Comparison of ENCODE assay signal across 13 cellular contexts in genomic region chr19:40646564-40647254, GRCh38. TPM values are rescaled to one million over a fixed set of nuclear protein-coding genes. Genes with fewer than 3 reads are reported as not detected.
DNase-seq lines count a peak whose midpoint lies in the region; ATAC-seq and TF ChIP-seq lines count a peak whose summit lies in the region.
"Had no signal": no experiment of that assay in that cellular context is flagged by ENCODE, and none has a peak within 500 bp of the region (broad histone marks: within the 10 kb centered on the region; RNA-seq: fewer than 3 reads in every experiment).

No MANE protein-coding gene starts in this region.

- H3F3A ChIP-seq in GM23248 (ENCODE audit: insufficient read depth) = peaks cover 25% of the 10 kb centered on the region

- H3K9me2 ChIP-seq in GM23248 (ENCODE audit: insufficient read depth) = no peaks in the 10 kb centered on the region

- peak; percentile 30 for DNase-seq in GM23248
- no peak for DNase-seq in OCI-M1 (lab: John Stamatoyannopoulos, UW)
- DNase-seq in ureter (ENCODE audit: low spot score) = no peak
- DNase-seq in middle frontal gyrus (ENCODE audit: extremely low spot score, low spot score) = no peak
- DNase-seq: DND-41; endodermal cell; NCI-H1092; stimulated activated CD4-positive, alpha-beta T cell treated with anti-CD3 and anti-CD28 coated beads, Interleukin-2, amount 100 ng/mL, for 48 hours had no signal

- peak overlapping the region; percentile 84 for H3K27ac ChIP-seq in GM23248
- H3K27ac ChIP-seq in gastroesophageal sphincter = peak overlapping the region; percentile 74 to 88 (median 84)

- H3K36me3 ChIP-seq in GM23248 (ENCODE audit: low read depth) (no peaks in the 10 kb centered on the region), gastroesophageal sphincter (no peaks in the 10 kb centered on the region), skeletal muscle satellite cell (ENCODE audit: insufficient read depth, low read length) (no peaks in the 10 kb centered on the region)

- H3K79me2 ChIP-seq in GM23248 (ENCODE audit: insufficient read depth) = no peaks in the 10 kb centered on the region

- 11 to 17% methylated on average over 9 of the region's 9 CpGs for WGBS in GM23248 (ENCODE audit: low coverage in 1 of 2, low lambda C conversion rate in 2 of 2, missing lambda C conversion rate in 2 of 2), 2 experiments
- WGBS in gastroesophageal sphincter (ENCODE audit: low coverage in 1 of 2), 2 donors = 48 to 59% methylated on average over 6 to 8 of the region's 9 CpGs

- TF ChIP-seq POLR2A in gastroesophageal sphincter (IDR thresholded peaks at IDR 0.05) = no peak

- no peaks in the 10 kb centered on the region for H4K20me1 ChIP-seq in GM23248 (ENCODE audit: insufficient read depth)

- H2AFZ ChIP-seq in GM23248 = peak overlapping the region; percentile 81

- in situ Hi-C loops in GM23248 (cut with MboI) = no loop called here

- H3K4me3 ChIP-seq in GM23248 (peak overlapping the region; percentile 65), WI38 (ENCODE audit: low read depth, low read length) (peak overlapping the region; percentile 26), gastroesophageal sphincter (peak overlapping the region in 1 of 2 donors; percentile 9), skeletal muscle satellite cell (ENCODE audit: low read length) (peak overlapping the region; percentile 37)

- peaks cover 25% of the 10 kb centered on the region for H3K4me1 ChIP-seq in GM23248 (ENCODE audit: insufficient read depth)
- H3K4me1 ChIP-seq in gastroesophageal sphincter = peaks cover 0 to 43% (median 24%) of the 10 kb centered on the region in 3 donors
- peaks cover 23% of the 10 kb centered on the region for H3K4me1 ChIP-seq in skeletal muscle satellite cell (ENCODE audit: control insufficient read depth, insufficient read depth, low read length)

- H3K27me3 ChIP-seq in GM23248 (replicated peaks; ENCODE audit: insufficient read depth) (no peaks in the 10 kb centered on the region), gastroesophageal sphincter (no peaks in the 10 kb centered on the region), skeletal muscle satellite cell (ENCODE audit: control insufficient read depth, insufficient read depth, low read length) (peaks cover 4% of the 10 kb centered on the region)

- H3K9ac ChIP-seq in GM23248 = peak overlapping the region; percentile 66
- H3K9ac ChIP-seq in skeletal muscle satellite cell (ENCODE audit: low read depth, low read length) = peak overlapping the region; percentile 26

- ATAC-seq in gastroesophageal sphincter (no peak), GM18502 (IDR thresholded peaks at IDR 0.05; ENCODE audit: poor library complexity, unreplicated experiment) (no peak)
- ATAC-seq: activated T-helper 17 cell treated with anti-CD3 and anti-CD28 coated beads, Interleukin-2, amount 50 U/mL, for 72 hours had no signal

- peak overlapping the region; percentile 88 for H3K4me2 ChIP-seq in GM23248 (ENCODE audit: unreplicated experiment)
- peak overlapping the region; percentile 70 for H3K4me2 ChIP-seq in skeletal muscle satellite cell (ENCODE audit: low read length)

- no peak for TF ChIP-seq CTCF in WI38 (IDR thresholded peaks at IDR 0.05; ENCODE audit: low read depth, low read length)
- TF ChIP-seq CTCF in gastroesophageal sphincter (IDR thresholded peaks at IDR 0.05) = no peak

- TF ChIP-seq EP300 in gastroesophageal sphincter (IDR thresholded peaks at IDR 0.05) = no peak

- H3K9me3 ChIP-seq in GM23248 (ENCODE audit: low read depth) (no peaks in the 10 kb centered on the region), gastroesophageal sphincter (no peaks in the 10 kb centered on the region), skeletal muscle satellite cell (replicated peaks; ENCODE audit: low read length) (no peaks in the 10 kb centered on the region)

RNA-seq across cellular contexts. Expression of gene NUMBL, which starts 43.7 kb away (rescaled TPM):
- total RNA-seq in GM23248 (2014; rRNA removed; shearing (Covaris generic)) = 33.4 and 49.7 TPM in 2 replicates
- 30.8 and 35.1 TPM in 2 replicates for polyA plus RNA-seq in GM23248 (2016; fragmentation: Nextera tagmentation; extraction: Ambion mirVana)
- total RNA-seq in gastroesophageal sphincter = 10 to 100 TPM; 35.8 to 60.6 (median 49.1) TPM
- total RNA-seq in skeletal muscle satellite cell (2012; rRNA removed) = 37.5 and 44.3 TPM in 2 replicates
- 30.3 TPM for total RNA-seq in ureter

RNA-seq across cellular contexts. Expression of gene LTBP4, which starts 45.5 kb away (rescaled TPM):
- total RNA-seq in GM23248 (2014; rRNA removed; shearing (Covaris generic)) = 18.0 and 18.3 TPM in 2 replicates
- 45.5 and 47.2 TPM in 2 replicates for polyA plus RNA-seq in GM23248 (2016; fragmentation: Nextera tagmentation; extraction: Ambion mirVana)
- total RNA-seq in gastroesophageal sphincter = 100 to 1,000 TPM; 199 to 369 (median 320) TPM
- 12.7 and 19.5 TPM in 2 replicates for total RNA-seq in skeletal muscle satellite cell (2012; rRNA removed)
- total RNA-seq in ureter = 239 TPM

Comparison
In these comparisons a context has a peak if more than half of its experiments do, and no peak if none do; other contexts are left out.
1. RNA of gene LTBP4, which starts 45.5 kb away (total RNA-seq): 199 to 369 TPM in gastroesophageal sphincter and 239 TPM in ureter (single experiment); 18.0 to 18.3 TPM in GM23248; every median in the first group is over 10 times any median in the second.